13 cellular contexts compared by ENCODE assay signal in the genomic region with DNA sequence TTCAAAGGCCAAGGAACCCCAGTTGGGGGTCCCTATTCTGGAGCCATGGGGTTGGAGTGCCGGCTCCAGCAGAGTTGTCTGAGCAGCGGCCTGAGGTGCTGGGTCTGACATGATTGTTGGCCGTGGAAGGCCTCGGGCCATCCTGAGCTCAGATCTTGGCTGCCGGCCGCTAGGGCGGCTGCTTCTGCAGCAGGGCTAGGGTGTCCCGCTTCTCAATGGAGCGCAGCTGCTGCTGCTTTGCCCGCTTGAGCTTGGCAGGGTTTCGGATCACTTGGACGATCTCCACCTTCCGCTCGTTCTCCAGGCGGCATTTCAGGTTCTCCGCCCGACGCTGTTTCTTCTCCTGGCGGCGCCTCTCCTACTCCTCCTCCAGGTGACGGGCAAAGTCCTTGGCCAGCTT.
A peak's percentile ranks its signal among the peaks of the same experiment; 100 is the strongest.
DNase-seq lines count a peak whose midpoint lies in the region; ATAC-seq and TF ChIP-seq lines count a peak whose summit lies in the region.
"Had no signal": no experiment of that assay in that cellular context is flagged by ENCODE, and none has a peak within 500 bp of the region (broad histone marks: within the 10 kb centered on the region; RNA-seq: fewer than 3 reads in every experiment).

No MANE protein-coding gene starts in this region.

- H3K9me3 Mint-ChIP-seq in GM23338 = peaks cover 2% of the 10 kb centered on the region; the same call in 2 of the 3 replicates
- H3K9me3 Mint-ChIP-seq: HFFc6 had no signal

- no peak overlapping the region for H3K27ac Mint-ChIP-seq in GM23338
- H3K27ac Mint-ChIP-seq: HFFc6, IgD-negative memory B cell had no signal

- no peak overlapping the region for H3K4me3 Mint-ChIP-seq in GM23338
- H3K4me3 Mint-ChIP-seq: HFFc6, IgD-negative memory B cell had no signal

- no peak for ATAC-seq in GM18498 (IDR thresholded peaks at IDR 0.05; ENCODE audit: unreplicated experiment)
- ATAC-seq in GM23338 = no peak
- no peak for ATAC-seq in heart right ventricle

- H3K79me2 ChIP-seq in GM23338 (replicated peaks; ENCODE audit: insufficient read depth) = no peaks in the 10 kb centered on the region

- H3K27ac ChIP-seq in GM23338 (ENCODE audit: low read depth) = no peak overlapping the region
- H3K27ac ChIP-seq in heart right ventricle = no peak overlapping the region
- H3K27ac ChIP-seq: 22Rv1 had no signal

- peak; percentile 5 for DNase-seq in NCI-H2029 (lab: John Stamatoyannopoulos, UW)
- no peak for DNase-seq in NCI-H2029 treated with DMSO at 0.1 percent for 48 hours (lab: John Stamatoyannopoulos, UW)
- DNase-seq in NCI-H446 (lab: John Stamatoyannopoulos, UW) = peak; percentile 52 to 86
- DNase-seq in islet precursor cell = peak; percentile 44
- no peak for DNase-seq in GM23338 (ENCODE audit: low spot score)
- no peak for DNase-seq in heart right ventricle
- DNase-seq: DMS79 treated with DMSO at 0.1 percent for 48 hours, EL, HCEC 1CT, HFFc6 had no signal

- no peaks in the 10 kb centered on the region; the same call in 2 of the 3 replicates for H3K4me1 Mint-ChIP-seq in GM23338
- H3K4me1 Mint-ChIP-seq: IgD-negative memory B cell had no signal

- no peaks in the 10 kb centered on the region for H4K20me1 ChIP-seq in GM23338 (replicated peaks; ENCODE audit: insufficient read depth)

- no peak overlapping the region for H3K4me2 ChIP-seq in GM23338

- H3K36me3 ChIP-seq in GM23338 (ENCODE audit: insufficient read depth) (no peaks in the 10 kb centered on the region), heart right ventricle (no peaks in the 10 kb centered on the region)

- H3K27me3 ChIP-seq in GM23338 (ENCODE audit: insufficient read depth) = no peaks in the 10 kb centered on the region
- no peaks in the 10 kb centered on the region for H3K27me3 ChIP-seq in heart right ventricle

- TF ChIP-seq CTCF in GM23338 (conservative IDR thresholded peaks at IDR 0.05; ENCODE audit: low read depth in 2 of 2) = no peak
- no peak for TF ChIP-seq CTCF in heart right ventricle (IDR thresholded peaks at IDR 0.05)

- no peaks in the 10 kb centered on the region for H3K4me1 ChIP-seq in GM23338 (ENCODE audit: insufficient read depth)
- H3K4me1 ChIP-seq in heart right ventricle = no peaks in the 10 kb centered on the region

- 97 to 98% methylated on average over 21 of the region's 21 CpGs for WGBS in heart right ventricle, 2 donors

- H3K9me2 ChIP-seq in GM23338 (ENCODE audit: insufficient read depth) = no peaks in the 10 kb centered on the region

- no peak overlapping the region for H2AFZ ChIP-seq in GM23338

- no peaks in the 10 kb centered on the region for H3K36me3 Mint-ChIP-seq in GM23338 (ENCODE audit: low read depth)

- intact Hi-C loops in heart right ventricle (cut with DNase I) = no loop called here

- H3K4me3 ChIP-seq in GM23338 (no peak overlapping the region), heart right ventricle (no peak overlapping the region)

- H3K9me3 ChIP-seq in heart right ventricle = peaks cover 0 to 23% (median 0%) of the 10 kb centered on the region in 11 donors

- no peaks in the 10 kb centered on the region for H3F3A ChIP-seq in GM23338 (replicated peaks; ENCODE audit: low read depth)

- no peaks in the 10 kb centered on the region for H3K27me3 Mint-ChIP-seq in GM23338 (ENCODE audit: insufficient read depth, low read depth, poor library complexity)

TF ChIP-seq in GM23338, 12 proteins besides CTCF, POLR2A, EP300 and RAD21 (continues in another document):
- TF ChIP-seq EZH2phosphoT487 (IDR thresholded peaks at IDR 0.05; ENCODE audit: unreplicated experiment) (no peak), ZNF462 (CRISPR knock-in tag; IDR thresholded peaks at IDR 0.05) (no peak), ZNF114 (CRISPR knock-in tag; IDR thresholded peaks at IDR 0.05) (no peak), ZNF331 (CRISPR knock-in tag; IDR thresholded peaks at IDR 0.05; ENCODE audit: low read depth) (no peak), EZH2 (IDR thresholded peaks at IDR 0.05; ENCODE audit: low read depth, unreplicated experiment) (no peak), CREB1 (CRISPR knock-in tag; IDR thresholded peaks at IDR 0.05; ENCODE audit: low read depth) (no peak), POLR2AphosphoS5 (IDR thresholded peaks at IDR 0.05; ENCODE audit: low read depth) (no peak)
- TF ChIP-seq, protein P1, sequence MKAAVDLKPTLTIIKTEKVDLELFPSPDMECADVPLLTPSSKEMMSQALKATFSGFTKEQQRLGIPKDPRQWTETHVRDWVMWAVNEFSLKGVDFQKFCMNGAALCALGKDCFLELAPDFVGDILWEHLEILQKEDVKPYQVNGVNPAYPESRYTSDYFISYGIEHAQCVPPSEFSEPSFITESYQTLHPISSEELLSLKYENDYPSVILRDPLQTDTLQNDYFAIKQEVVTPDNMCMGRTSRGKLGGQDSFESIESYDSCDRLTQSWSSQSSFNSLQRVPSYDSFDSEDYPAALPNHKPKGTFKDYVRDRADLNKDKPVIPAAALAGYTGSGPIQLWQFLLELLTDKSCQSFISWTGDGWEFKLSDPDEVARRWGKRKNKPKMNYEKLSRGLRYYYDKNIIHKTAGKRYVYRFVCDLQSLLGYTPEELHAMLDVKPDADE (IDR thresholded peaks at IDR 0.05) = no peak

Comparison
In these comparisons a context has a peak if more than half of its experiments do, and no peak if none do; other contexts are left out.
1. DNase-seq: peak in NCI-H2029 (single experiment), NCI-H446 (2 of 2) and islet precursor cell (single experiment); none in NCI-H2029 treated with DMSO at 0.1 percent for 48 hours (single experiment), GM23338 (single experiment) and heart right ventricle (0 of 2).